13 cellular contexts compared by ENCODE assay signal in genomic region chr7:73537051-73537450, GRCh38.
"Had no signal": no experiment of that assay in that cellular context is flagged by ENCODE, and none has a peak within 500 bp of the region (broad histone marks: within the 10 kb centered on the region; RNA-seq: fewer than 3 reads in every experiment).

No MANE protein-coding gene starts in this region.

- H3K27ac ChIP-seq: hepatocyte, left ventricle myocardium inferior had no signal

- H3K4me1 Mint-ChIP-seq: nephron had no signal

- H3K4me3 Mint-ChIP-seq: nephron had no signal

- H3K4me3 ChIP-seq: hepatocyte, left ventricle myocardium inferior, smooth muscle cell had no signal

- DNase-seq: foreskin melanocyte; head of caudate nucleus; kidney; left cardiac atrium; left ventricle myocardium inferior; mesendoderm; naive B cell; stimulated activated CD4-positive, alpha-beta T cell treated with anti-CD3 and anti-CD28 coated beads, Interleukin-2, amount 100 ng/mL, for 48 hours; stimulated activated naive CD4-positive, alpha-beta T cell treated with Interleukin-2 at 50 U/mL for 16 hours; trophoblast cell had no signal

- H3K27me3 Mint-ChIP-seq: naive B cell had no signal

- H3K27me3 ChIP-seq: hepatocyte had no signal

- H3K9me3 Mint-ChIP-seq: naive B cell, nephron had no signal

- ATAC-seq: left cardiac atrium had no signal

- H3K27ac Mint-ChIP-seq: nephron had no signal
